ENCODE assay signal across 8 cellular contexts in the genomic region with DNA sequence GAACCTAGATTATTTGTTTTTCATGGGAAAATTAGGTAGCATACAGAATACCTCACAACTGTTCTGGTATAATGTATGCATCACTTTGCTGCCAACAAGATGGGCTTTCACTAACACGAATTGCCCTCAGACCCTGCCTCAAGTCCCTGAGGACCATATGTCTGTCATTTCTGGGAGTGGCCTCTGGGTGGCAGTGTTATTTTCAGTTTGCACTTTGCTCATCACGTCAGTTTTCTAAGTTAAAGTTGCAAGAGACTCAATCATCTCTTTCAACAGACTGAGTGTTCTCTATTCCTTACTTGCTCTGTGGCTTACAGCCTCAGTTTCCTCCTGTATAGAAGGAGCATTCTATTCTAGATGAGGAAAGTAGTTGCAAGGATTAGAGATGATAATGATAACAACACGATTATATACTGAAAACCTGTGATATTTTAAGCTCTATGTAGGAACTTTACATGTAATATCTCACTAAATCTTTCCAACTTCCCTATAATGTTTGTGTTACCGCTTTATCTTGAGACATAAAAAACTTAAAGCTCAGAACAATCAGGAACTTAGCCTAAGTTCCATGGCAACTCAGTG. TPM values are rescaled to one million over a fixed set of nuclear protein-coding genes. Genes with fewer than 3 reads are reported as not detected.
DNase-seq lines count a peak whose midpoint lies in the region; TF ChIP-seq lines count a peak whose summit lies in the region.

No MANE protein-coding gene starts in this region.

- no peak for TF ChIP-seq POLR2A in spleen (IDR thresholded peaks at IDR 0.05)

- in situ Hi-C loops in G401 (cut with HindIII; ENCODE audit: low sequenced_read_pairs), result no loop called here

- H3K4me3 ChIP-seq in hepatocyte, result no peak overlapping the region
- no peak overlapping the region for H3K4me3 ChIP-seq in spleen

- H3K27ac ChIP-seq in hepatocyte (no peak overlapping the region), spleen (no peak overlapping the region)

- H2AFZ ChIP-seq in hepatocyte, result no peak overlapping the region

- H3K4me1 ChIP-seq in hepatocyte (ENCODE audit: insufficient read depth) (peaks cover 10% of the 10 kb centered on the region), spleen (peaks cover 11 to 21% (median 16%) of the 10 kb centered on the region in 6 donors)

- no peaks in the 10 kb centered on the region for H3K9me2 ChIP-seq in hepatocyte (replicated peaks; ENCODE audit: insufficient read depth)

- H3K79me2 ChIP-seq in hepatocyte, result no peaks in the 10 kb centered on the region

- DNase-seq in G401 (ENCODE audit: low spot score) (peak; percentile 70), H4 (ENCODE audit: low spot score) (peak; percentile 58), M059J (ENCODE audit: low read depth) (peak; percentile 54), T-helper 1 cell (peak in 4 of 5 donors; percentile 18 to 72 (median 31)), amygdala (lab: John Stamatoyannopoulos, UW) (peak in 31 of 56 donors; percentile 1 to 68 (median 9)), hepatocyte (ENCODE audit: low spot score) (peak; percentile 75), spleen (no peak), posterior vena cava (ENCODE audit: low spot score) (no peak)

- H3K27me3 ChIP-seq in hepatocyte (no peaks in the 10 kb centered on the region), spleen (replicated peaks in 1 of 7) (peaks cover 0 to 26% (median 0%) of the 10 kb centered on the region in 7 donors)

- intact Hi-C loops in spleen (cut with DNase I; ENCODE audit: low total_unique reads), result no loop called here
- intact Hi-C loops in posterior vena cava (cut with DNase I), result no loop called here

- H3K9me3 ChIP-seq in hepatocyte (ENCODE audit: low read depth) (no peaks in the 10 kb centered on the region), spleen (no peaks in the 10 kb centered on the region)

- no peaks in the 10 kb centered on the region for H4K20me1 ChIP-seq in hepatocyte (ENCODE audit: insufficient read depth, poor library complexity, severe bottlenecking)

- 43% methylated on average over 4 of the region's 4 CpGs for WGBS in hepatocyte (ENCODE audit: low lambda C conversion rate, missing lambda C conversion rate)
- 10 to 19% (median 13%) methylated on average over 4 of the region's 4 CpGs for whole genome bisulfite sequencing in spleen, 5 donors

- H3K36me3 ChIP-seq in hepatocyte (replicated peaks; ENCODE audit: insufficient read depth, low read depth) (no peaks in the 10 kb centered on the region), spleen (no peaks in the 10 kb centered on the region)

- no peak overlapping the region for H3K4me2 ChIP-seq in hepatocyte

- TF ChIP-seq CTCF in hepatocyte (IDR thresholded peaks at IDR 0.05; ENCODE audit: poor library complexity), result peak; percentile 71
- peak; percentile 29 to 83 (median 61) for TF ChIP-seq CTCF in spleen (IDR thresholded peaks at IDR 0.05 in 8 of 11, conservative IDR thresholded peaks at IDR 0.05 in 3 of 11)

RNA-seq across cellular contexts. Expression of a gene that starts 55.7 kb away (rescaled TPM):
- not detected in 2 replicates for total RNA-seq in G401 (2014; rRNA removed; shearing (Covaris generic))
- not detected in 2 replicates for total RNA-seq in H4 (2014; rRNA removed; shearing (Covaris generic))
- not detected in 2 replicates for total RNA-seq in M059J (2014; rRNA removed; shearing (Covaris generic))
- total RNA-seq in hepatocyte (0.60 TPM in 1 of 2 replicates, not detected in the other), spleen (not detected), posterior vena cava (not detected)
- polyA plus RNA-seq in hepatocyte (not detected in 2 replicates), spleen (not detected)

Comparison
In these comparisons a context has a peak if more than half of its experiments do, and no peak if none do; other contexts are left out.
1. DNase-seq: peak in G401 (single experiment), H4 (single experiment), M059J (single experiment), T-helper 1 cell (4 of 5), amygdala (31 of 56) and hepatocyte (single experiment); none in spleen (single experiment) and posterior vena cava (single experiment).